In the genomic region with DNA sequence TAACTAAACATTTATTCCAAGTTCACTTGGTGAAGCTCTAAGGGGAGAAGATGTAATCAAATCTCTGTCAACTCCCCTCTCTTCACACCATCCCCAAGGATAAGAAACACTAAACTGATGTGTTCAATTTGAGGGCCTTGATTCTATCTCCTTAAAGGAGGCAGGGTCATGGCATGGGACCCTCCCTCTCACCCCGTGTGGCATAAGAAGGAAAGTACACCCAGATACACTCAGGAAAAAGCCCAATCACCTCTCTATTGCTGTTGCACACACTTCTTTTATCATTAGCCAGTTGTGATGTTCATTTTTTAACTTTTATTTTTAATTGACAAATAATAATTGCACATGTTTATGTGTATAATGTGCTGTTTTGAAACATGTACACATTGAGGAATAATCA, we compare ENCODE assay signal across 1 cellular context.
TF ChIP-seq lines count a peak whose summit lies in the region.

No MANE protein-coding gene starts in this region.

TF ChIP-seq in GM23338, 12 proteins besides CTCF, POLR2A, EP300 and RAD21:
- TF ChIP-seq CREB1 (CRISPR knock-in tag; IDR thresholded peaks at IDR 0.05; ENCODE audit: low read depth) (no peak), EZH2 (IDR thresholded peaks at IDR 0.05; ENCODE audit: low read depth, unreplicated experiment) (no peak), STAT1 (IDR thresholded peaks at IDR 0.05; ENCODE audit: unreplicated experiment) (no peak), POLR2AphosphoS5 (IDR thresholded peaks at IDR 0.05; ENCODE audit: low read depth) (no peak), ZNF331 (CRISPR knock-in tag; IDR thresholded peaks at IDR 0.05; ENCODE audit: low read depth) (no peak), NANOG (IDR thresholded peaks at IDR 0.05; ENCODE audit: borderline replicate concordance) (no peak), JUNB (IDR thresholded peaks at IDR 0.05; ENCODE audit: unreplicated experiment) (no peak), EZH2phosphoT487 (IDR thresholded peaks at IDR 0.05; ENCODE audit: unreplicated experiment) (no peak), ZNF114 (CRISPR knock-in tag; IDR thresholded peaks at IDR 0.05) (no peak)
- TF ChIP-seq, protein P1, sequence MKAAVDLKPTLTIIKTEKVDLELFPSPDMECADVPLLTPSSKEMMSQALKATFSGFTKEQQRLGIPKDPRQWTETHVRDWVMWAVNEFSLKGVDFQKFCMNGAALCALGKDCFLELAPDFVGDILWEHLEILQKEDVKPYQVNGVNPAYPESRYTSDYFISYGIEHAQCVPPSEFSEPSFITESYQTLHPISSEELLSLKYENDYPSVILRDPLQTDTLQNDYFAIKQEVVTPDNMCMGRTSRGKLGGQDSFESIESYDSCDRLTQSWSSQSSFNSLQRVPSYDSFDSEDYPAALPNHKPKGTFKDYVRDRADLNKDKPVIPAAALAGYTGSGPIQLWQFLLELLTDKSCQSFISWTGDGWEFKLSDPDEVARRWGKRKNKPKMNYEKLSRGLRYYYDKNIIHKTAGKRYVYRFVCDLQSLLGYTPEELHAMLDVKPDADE (IDR thresholded peaks at IDR 0.05), result no peak
- TF ChIP-seq, protein P2, sequence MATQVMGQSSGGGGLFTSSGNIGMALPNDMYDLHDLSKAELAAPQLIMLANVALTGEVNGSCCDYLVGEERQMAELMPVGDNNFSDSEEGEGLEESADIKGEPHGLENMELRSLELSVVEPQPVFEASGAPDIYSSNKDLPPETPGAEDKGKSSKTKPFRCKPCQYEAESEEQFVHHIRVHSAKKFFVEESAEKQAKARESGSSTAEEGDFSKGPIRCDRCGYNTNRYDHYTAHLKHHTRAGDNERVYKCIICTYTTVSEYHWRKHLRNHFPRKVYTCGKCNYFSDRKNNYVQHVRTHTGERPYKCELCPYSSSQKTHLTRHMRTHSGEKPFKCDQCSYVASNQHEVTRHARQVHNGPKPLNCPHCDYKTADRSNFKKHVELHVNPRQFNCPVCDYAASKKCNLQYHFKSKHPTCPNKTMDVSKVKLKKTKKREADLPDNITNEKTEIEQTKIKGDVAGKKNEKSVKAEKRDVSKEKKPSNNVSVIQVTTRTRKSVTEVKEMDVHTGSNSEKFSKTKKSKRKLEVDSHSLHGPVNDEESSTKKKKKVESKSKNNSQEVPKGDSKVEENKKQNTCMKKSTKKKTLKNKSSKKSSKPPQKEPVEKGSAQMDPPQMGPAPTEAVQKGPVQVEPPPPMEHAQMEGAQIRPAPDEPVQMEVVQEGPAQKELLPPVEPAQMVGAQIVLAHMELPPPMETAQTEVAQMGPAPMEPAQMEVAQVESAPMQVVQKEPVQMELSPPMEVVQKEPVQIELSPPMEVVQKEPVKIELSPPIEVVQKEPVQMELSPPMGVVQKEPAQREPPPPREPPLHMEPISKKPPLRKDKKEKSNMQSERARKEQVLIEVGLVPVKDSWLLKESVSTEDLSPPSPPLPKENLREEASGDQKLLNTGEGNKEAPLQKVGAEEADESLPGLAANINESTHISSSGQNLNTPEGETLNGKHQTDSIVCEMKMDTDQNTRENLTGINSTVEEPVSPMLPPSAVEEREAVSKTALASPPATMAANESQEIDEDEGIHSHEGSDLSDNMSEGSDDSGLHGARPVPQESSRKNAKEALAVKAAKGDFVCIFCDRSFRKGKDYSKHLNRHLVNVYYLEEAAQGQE (IDR thresholded peaks at IDR 0.05; ENCODE audit: unreplicated experiment), result no peak
- TF ChIP-seq, protein P3, sequence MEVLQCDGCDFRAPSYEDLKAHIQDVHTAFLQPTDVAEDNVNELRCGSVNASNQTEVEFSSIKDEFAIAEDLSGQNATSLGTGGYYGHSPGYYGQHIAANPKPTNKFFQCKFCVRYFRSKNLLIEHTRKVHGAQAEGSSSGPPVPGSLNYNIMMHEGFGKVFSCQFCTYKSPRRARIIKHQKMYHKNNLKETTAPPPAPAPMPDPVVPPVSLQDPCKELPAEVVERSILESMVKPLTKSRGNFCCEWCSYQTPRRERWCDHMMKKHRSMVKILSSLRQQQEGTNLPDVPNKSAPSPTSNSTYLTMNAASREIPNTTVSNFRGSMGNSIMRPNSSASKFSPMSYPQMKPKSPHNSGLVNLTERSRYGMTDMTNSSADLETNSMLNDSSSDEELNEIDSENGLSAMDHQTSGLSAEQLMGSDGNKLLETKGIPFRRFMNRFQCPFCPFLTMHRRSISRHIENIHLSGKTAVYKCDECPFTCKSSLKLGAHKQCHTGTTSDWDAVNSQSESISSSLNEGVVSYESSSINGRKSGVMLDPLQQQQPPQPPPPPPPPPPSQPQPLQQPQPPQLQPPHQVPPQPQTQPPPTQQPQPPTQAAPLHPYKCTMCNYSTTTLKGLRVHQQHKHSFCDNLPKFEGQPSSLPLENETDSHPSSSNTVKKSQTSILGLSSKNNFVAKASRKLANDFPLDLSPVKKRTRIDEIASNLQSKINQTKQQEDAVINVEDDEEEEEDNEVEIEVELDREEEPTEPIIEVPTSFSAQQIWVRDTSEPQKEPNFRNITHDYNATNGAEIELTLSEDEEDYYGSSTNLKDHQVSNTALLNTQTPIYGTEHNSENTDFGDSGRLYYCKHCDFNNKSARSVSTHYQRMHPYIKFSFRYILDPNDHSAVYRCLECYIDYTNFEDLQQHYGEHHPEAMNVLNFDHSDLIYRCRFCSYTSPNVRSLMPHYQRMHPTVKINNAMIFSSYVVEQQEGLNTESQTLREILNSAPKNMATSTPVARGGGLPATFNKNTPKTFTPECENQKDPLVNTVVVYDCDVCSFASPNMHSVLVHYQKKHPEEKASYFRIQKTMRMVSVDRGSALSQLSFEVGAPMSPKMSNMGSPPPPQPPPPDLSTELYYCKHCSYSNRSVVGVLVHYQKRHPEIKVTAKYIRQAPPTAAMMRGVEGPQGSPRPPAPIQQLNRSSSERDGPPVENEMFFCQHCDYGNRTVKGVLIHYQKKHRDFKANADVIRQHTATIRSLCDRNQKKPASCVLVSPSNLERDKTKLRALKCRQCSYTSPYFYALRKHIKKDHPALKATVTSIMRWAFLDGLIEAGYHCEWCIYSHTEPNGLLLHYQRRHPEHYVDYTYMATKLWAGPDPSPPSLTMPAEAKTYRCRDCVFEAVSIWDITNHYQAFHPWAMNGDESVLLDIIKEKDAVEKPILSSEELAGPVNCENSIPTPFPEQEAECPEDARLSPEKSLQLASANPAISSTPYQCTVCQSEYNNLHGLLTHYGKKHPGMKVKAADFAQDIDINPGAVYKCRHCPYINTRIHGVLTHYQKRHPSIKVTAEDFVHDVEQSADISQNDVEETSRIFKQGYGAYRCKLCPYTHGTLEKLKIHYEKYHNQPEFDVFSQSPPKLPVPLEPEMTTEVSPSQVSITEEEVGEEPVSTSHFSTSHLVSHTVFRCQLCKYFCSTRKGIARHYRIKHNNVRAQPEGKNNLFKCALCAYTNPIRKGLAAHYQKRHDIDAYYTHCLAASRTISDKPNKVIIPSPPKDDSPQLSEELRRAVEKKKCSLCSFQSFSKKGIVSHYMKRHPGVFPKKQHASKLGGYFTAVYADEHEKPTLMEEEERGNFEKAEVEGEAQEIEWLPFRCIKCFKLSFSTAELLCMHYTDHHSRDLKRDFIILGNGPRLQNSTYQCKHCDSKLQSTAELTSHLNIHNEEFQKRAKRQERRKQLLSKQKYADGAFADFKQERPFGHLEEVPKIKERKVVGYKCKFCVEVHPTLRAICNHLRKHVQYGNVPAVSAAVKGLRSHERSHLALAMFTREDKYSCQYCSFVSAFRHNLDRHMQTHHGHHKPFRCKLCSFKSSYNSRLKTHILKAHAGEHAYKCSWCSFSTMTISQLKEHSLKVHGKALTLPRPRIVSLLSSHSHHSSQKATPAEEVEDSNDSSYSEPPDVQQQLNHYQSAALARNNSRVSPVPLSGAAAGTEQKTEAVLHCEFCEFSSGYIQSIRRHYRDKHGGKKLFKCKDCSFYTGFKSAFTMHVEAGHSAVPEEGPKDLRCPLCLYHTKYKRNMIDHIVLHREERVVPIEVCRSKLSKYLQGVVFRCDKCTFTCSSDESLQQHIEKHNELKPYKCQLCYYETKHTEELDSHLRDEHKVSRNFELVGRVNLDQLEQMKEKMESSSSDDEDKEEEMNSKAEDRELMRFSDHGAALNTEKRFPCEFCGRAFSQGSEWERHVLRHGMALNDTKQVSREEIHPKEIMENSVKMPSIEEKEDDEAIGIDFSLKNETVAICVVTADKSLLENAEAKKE (CRISPR knock-in tag; IDR thresholded peaks at IDR 0.05), result no peak
TF ChIP-seq in GM23338: peak in this region for 0.
